In the genomic region with DNA sequence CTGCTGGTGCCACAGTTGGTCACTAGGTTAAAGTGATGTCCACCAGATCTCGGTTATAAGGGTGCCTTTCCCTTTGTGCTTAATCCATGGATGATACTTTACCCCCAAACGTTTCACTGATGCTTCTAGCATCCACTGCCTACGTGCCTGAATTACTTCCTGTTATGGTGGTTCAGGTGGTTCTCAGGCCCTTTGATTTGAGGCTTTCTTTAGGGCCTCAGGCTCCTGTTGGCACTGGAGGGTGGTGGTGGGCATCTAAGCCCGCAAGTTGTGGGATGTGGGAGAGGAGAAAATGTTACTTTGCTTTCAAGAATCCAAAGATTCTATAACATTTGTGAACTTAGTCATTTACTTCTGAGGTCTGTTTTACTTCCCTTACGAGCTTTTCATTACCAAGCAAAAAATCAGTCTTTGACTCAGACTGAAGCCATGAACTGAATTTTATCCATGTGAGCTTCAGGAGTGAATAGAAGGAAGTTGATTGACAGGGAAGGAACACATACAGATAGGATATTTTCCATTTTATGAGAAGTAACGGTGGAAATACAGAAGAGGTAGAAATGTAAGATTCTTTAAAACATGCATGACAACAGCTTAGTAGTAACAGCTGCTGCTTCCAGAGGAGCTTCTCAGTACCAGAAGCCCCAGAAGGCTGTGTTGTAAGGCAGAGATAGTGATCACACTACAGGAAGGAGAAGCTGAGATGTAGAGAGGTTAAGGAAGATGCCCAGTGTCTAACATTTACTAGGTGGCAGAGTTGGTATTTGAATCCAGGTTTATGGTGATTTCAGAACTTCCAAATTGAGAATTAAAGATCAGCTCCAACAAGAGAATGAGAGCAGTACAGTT, we compare ENCODE assay signal across 11 cellular contexts.
A peak's percentile ranks its signal among the peaks of the same experiment; 100 is the strongest.
DNase-seq lines count a peak whose midpoint lies in the region; ATAC-seq, FAIRE-seq and TF ChIP-seq lines count a peak whose summit lies in the region.
"Had no signal": no experiment of that assay in that cellular context is flagged by ENCODE, and none has a peak within 500 bp of the region (broad histone marks: within the 10 kb centered on the region; RNA-seq: fewer than 3 reads in every experiment).

No MANE protein-coding gene starts in this region.

- TF ChIP-seq CTCF in CD4-positive, alpha-beta T cell (IDR thresholded peaks at IDR 0.05) = no peak
- no peak for TF ChIP-seq CTCF in HL-60 (IDR thresholded peaks at IDR 0.05; ENCODE audit: insufficient read depth, low read length)

- FAIRE-seq in urothelium cell line (lab: Jason Lieb, UNC) = no peak

- DNase-seq in CD4-positive, alpha-beta T cell = no peak
- peak in 1 of 2 experiments; percentile 53 for DNase-seq in HL-60 (ENCODE audit: low read depth in 1 of 2, low spot score in 1 of 2)
- DNase-seq in activated T-helper 2 cell treated with anti-CD3 and anti-CD28 coated beads, Interferon-gamma antibody, Interleukin-2, Interleukin-4, amounts not matched to agents 10 μg/mL and 5 μg/mL and 100 μg/mL, durations not matched to agents 14 hours and 24 hours and 36 hours (ENCODE audit: low spot score) = no peak
- peak in 5 of 9 donors; percentile 39 to 43 (median 42) for DNase-seq in naive thymus-derived CD4-positive, alpha-beta T cell
- DNase-seq in 8988T = no peak
- no peak for DNase-seq in urothelium cell line (ENCODE audit: low spot score)
- no peak for DNase-seq in HUDEP-2 (lab: John Stamatoyannopoulos, UW; ENCODE audit: unreplicated experiment in 76 of 76)
- DNase-seq in H7 = no peak
- DNase-seq: activated CD8-positive, alpha-beta memory T cell treated with anti-CD3 and anti-CD28 coated beads for 24 hours; NCI-H1092 treated with DMSO at 0.1 percent for 48 hours had no signal

- H3K4me3 ChIP-seq in HL-60 (replicated peaks; ENCODE audit: insufficient read depth, low read length) = no peak overlapping the region
- no peak overlapping the region for H3K4me3 ChIP-seq in naive thymus-derived CD4-positive, alpha-beta T cell (ENCODE audit: low read length)
- H3K4me3 ChIP-seq in H7 (ENCODE audit: insufficient read depth, low read depth, low read length) = no peak overlapping the region

- intact Hi-C loops in CD4-positive, alpha-beta T cell (cut with DNase I, micrococcal nuclease) = loop anchor here (5.0 to 10.0 kb wide), 3 partner anchors 37 to 475 kb away; partner anchors contain the start of genes ANKRD10 (in 1 of the 2) and CARS2 (in 1 of the 2)
- intact Hi-C loops in activated T-helper 2 cell treated with anti-CD3 and anti-CD28 coated beads, Interferon-gamma antibody, Interleukin-2, Interleukin-4, amounts not matched to agents 10 μg/mL and 5 μg/mL and 100 μg/mL, durations not matched to agents 14 hours and 24 hours and 36 hours (cut with micrococcal nuclease) = loop anchor here (10.0 kb wide), 2 partner anchors 215 to 265 kb away; partner anchors contain the start of gene ANKRD10
- intact Hi-C loops in naive thymus-derived CD4-positive, alpha-beta T cell (cut with micrococcal nuclease) = loop anchor here (1.0 to 10.0 kb wide), 3 partner anchors 9 to 565 kb away; partner anchors contain the start of genes ING1 (in 1 of the 2) and NAXD (in 1 of the 2)

- CTCF ChIA-PET in CD4-positive, alpha-beta T cell (lab: Charles Lee) = interaction anchor here (1.0 kb wide), 1 partner anchor 112 kb away, joined by 3 read pairs; no protein-coding TSS in a partner anchor
- CTCF ChIA-PET in naive thymus-derived CD4-positive, alpha-beta T cell (lab: Charles Lee) = interaction anchor here (0.6 to 2.7 kb wide), 3 partner anchors 9 to 112 kb away, joined by 3 to 7 read pairs (median 4); no protein-coding TSS in a partner anchor

- H3K36me3 ChIP-seq in naive thymus-derived CD4-positive, alpha-beta T cell (ENCODE audit: control insufficient read depth in 2 of 3, insufficient read depth in 3 of 3, low read length in 3 of 3) = no peaks in the 10 kb centered on the region
- no peaks in the 10 kb centered on the region for H3K36me3 ChIP-seq in H7 (replicated peaks; ENCODE audit: control insufficient read depth, insufficient read depth, low read length)

- peak overlapping the region; percentile 1 for H3K4me3 Mint-ChIP-seq in CD4-positive, alpha-beta T cell
- H3K4me3 Mint-ChIP-seq in activated T-helper 2 cell treated with anti-CD3 and anti-CD28 coated beads, Interferon-gamma antibody, Interleukin-2, Interleukin-4, amounts not matched to agents 10 μg/mL and 5 μg/mL and 100 μg/mL, durations not matched to agents 14 hours and 24 hours and 36 hours (ENCODE audit: low read depth) = peak overlapping the region; percentile 23
- peak overlapping the region; percentile 1 to 61 (median 34) for H3K4me3 Mint-ChIP-seq in naive thymus-derived CD4-positive, alpha-beta T cell

- POLR2A ChIA-PET in CD4-positive, alpha-beta T cell (lab: Charles Lee) = interaction anchor here (1.0 to 2.1 kb wide), 3 partner anchors 9 to 465 kb away, joined by 5 to 17 read pairs (median 6); no protein-coding TSS in a partner anchor
- POLR2A ChIA-PET in naive thymus-derived CD4-positive, alpha-beta T cell (lab: Charles Lee) = interaction anchor here (0.9 to 1.5 kb wide), 5 partner anchors 8 to 465 kb away, joined by 3 to 4 read pairs (median 3); no protein-coding TSS in a partner anchor

- H3K27me3 Mint-ChIP-seq in CD4-positive, alpha-beta T cell = no peaks in the 10 kb centered on the region
- H3K27me3 Mint-ChIP-seq in activated T-helper 2 cell treated with anti-CD3 and anti-CD28 coated beads, Interferon-gamma antibody, Interleukin-2, Interleukin-4, amounts not matched to agents 10 μg/mL and 5 μg/mL and 100 μg/mL, durations not matched to agents 14 hours and 24 hours and 36 hours (ENCODE audit: low read depth) = no peaks in the 10 kb centered on the region
- H3K27me3 Mint-ChIP-seq in naive thymus-derived CD4-positive, alpha-beta T cell = no peaks in the 10 kb centered on the region

- H3K9me3 ChIP-seq in CD4-positive, alpha-beta T cell (ENCODE audit: control insufficient read depth, low read length) = no peaks in the 10 kb centered on the region
- H3K9me3 ChIP-seq in naive thymus-derived CD4-positive, alpha-beta T cell (ENCODE audit: control insufficient read depth in 2 of 3, low read length in 3 of 3) = no peaks in the 10 kb centered on the region

- peak overlapping the region; percentile 57 for H3K27ac Mint-ChIP-seq in CD4-positive, alpha-beta T cell
- H3K27ac Mint-ChIP-seq in activated T-helper 2 cell treated with anti-CD3 and anti-CD28 coated beads, Interferon-gamma antibody, Interleukin-2, Interleukin-4, amounts not matched to agents 10 μg/mL and 5 μg/mL and 100 μg/mL, durations not matched to agents 14 hours and 24 hours and 36 hours = peak overlapping the region; percentile 90
- peak overlapping the region; percentile 43 to 96 (median 92) for H3K27ac Mint-ChIP-seq in naive thymus-derived CD4-positive, alpha-beta T cell

- peaks cover 2% of the 10 kb centered on the region for H3K9me3 Mint-ChIP-seq in CD4-positive, alpha-beta T cell
- H3K9me3 Mint-ChIP-seq in activated T-helper 2 cell treated with anti-CD3 and anti-CD28 coated beads, Interferon-gamma antibody, Interleukin-2, Interleukin-4, amounts not matched to agents 10 μg/mL and 5 μg/mL and 100 μg/mL, durations not matched to agents 14 hours and 24 hours and 36 hours = peaks cover 7% of the 10 kb centered on the region
- H3K9me3 Mint-ChIP-seq in naive thymus-derived CD4-positive, alpha-beta T cell = peaks cover 0 to 9% (median 0%) of the 10 kb centered on the region in 11 donors

- ATAC-seq in CD4-positive, alpha-beta T cell (ENCODE audit: poor library complexity) = peak; percentile 18
- no peak for ATAC-seq in naive thymus-derived CD4-positive, alpha-beta T cell
- ATAC-seq: SK-N-SH treated with all-trans-retinoic acid at 6 μM for 48 hours had no signal

- peak overlapping the region; percentile 14 for H3K27ac ChIP-seq in CD4-positive, alpha-beta T cell (ENCODE audit: low read depth, low read length)
- H3K27ac ChIP-seq in HL-60 (replicated peaks) = 0 out of 2 replicates have a peak overlapping the region, but pooled peaks have one; percentile 4
- peak overlapping the region; percentile 53 for H3K27ac ChIP-seq in naive thymus-derived CD4-positive, alpha-beta T cell (ENCODE audit: low read depth, low read length)

- no peaks in the 10 kb centered on the region for H3K27me3 ChIP-seq in CD4-positive, alpha-beta T cell (ENCODE audit: control insufficient read depth, insufficient read depth, low read length)
- H3K27me3 ChIP-seq in HL-60 (ENCODE audit: insufficient read depth, poor library complexity, severe bottlenecking) = no peaks in the 10 kb centered on the region
- H3K27me3 ChIP-seq in naive thymus-derived CD4-positive, alpha-beta T cell (ENCODE audit: control insufficient read depth in 2 of 2, insufficient read depth in 2 of 2, low read length in 2 of 2) = no peaks in the 10 kb centered on the region
- H3K27me3 ChIP-seq in H7 (ENCODE audit: control insufficient read depth, insufficient read depth, low read length) = no peaks in the 10 kb centered on the region

- peaks cover 23% of the 10 kb centered on the region for H3K36me3 Mint-ChIP-seq in CD4-positive, alpha-beta T cell (ENCODE audit: low read depth)
- H3K36me3 Mint-ChIP-seq in activated T-helper 2 cell treated with anti-CD3 and anti-CD28 coated beads, Interferon-gamma antibody, Interleukin-2, Interleukin-4, amounts not matched to agents 10 μg/mL and 5 μg/mL and 100 μg/mL, durations not matched to agents 14 hours and 24 hours and 36 hours (ENCODE audit: low read depth) = peaks cover 62% of the 10 kb centered on the region
- peaks cover 0 to 52% (median 1%) of the 10 kb centered on the region in 5 donors for H3K36me3 Mint-ChIP-seq in naive thymus-derived CD4-positive, alpha-beta T cell

- H3K4me1 Mint-ChIP-seq in CD4-positive, alpha-beta T cell (ENCODE audit: low read depth) = peaks cover 96% of the 10 kb centered on the region
- H3K4me1 Mint-ChIP-seq in activated T-helper 2 cell treated with anti-CD3 and anti-CD28 coated beads, Interferon-gamma antibody, Interleukin-2, Interleukin-4, amounts not matched to agents 10 μg/mL and 5 μg/mL and 100 μg/mL, durations not matched to agents 14 hours and 24 hours and 36 hours (ENCODE audit: low read depth) = peaks cover 75% of the 10 kb centered on the region
- H3K4me1 Mint-ChIP-seq in naive thymus-derived CD4-positive, alpha-beta T cell = peaks cover 82 to 99% (median 90%) of the 10 kb centered on the region in 7 donors

- peaks cover 32 to 97% of the 10 kb centered on the region in 2 donors for H3K4me1 ChIP-seq in naive thymus-derived CD4-positive, alpha-beta T cell (ENCODE audit: control insufficient read depth in 2 of 2, insufficient read depth in 2 of 2, low read length in 2 of 2)

Comparison
In these comparisons a context has a peak if more than half of its experiments do, and no peak if none do; other contexts are left out.
1. DNase-seq: peak in naive thymus-derived CD4-positive, alpha-beta T cell (5 of 9); none in CD4-positive, alpha-beta T cell (0 of 10), activated T-helper 2 cell treated with anti-CD3 and anti-CD28 coated beads, Interferon-gamma antibody, Interleukin-2, Interleukin-4, amounts not matched to agents 10 μg/mL and 5 μg/mL and 100 μg/mL, durations not matched to agents 14 hours and 24 hours and 36 hours (single experiment), 8988T (single experiment), urothelium cell line (single experiment), HUDEP-2 (0 of 76) and H7 (single experiment).
2. Peak in every context shown above with its lines, with median percentiles within 50 percentile points of each other: H3K27ac ChIP-seq, H3K27ac Mint-ChIP-seq and H3K4me3 Mint-ChIP-seq.